ENCODE assay signal across 18 cellular contexts in the genomic region with DNA sequence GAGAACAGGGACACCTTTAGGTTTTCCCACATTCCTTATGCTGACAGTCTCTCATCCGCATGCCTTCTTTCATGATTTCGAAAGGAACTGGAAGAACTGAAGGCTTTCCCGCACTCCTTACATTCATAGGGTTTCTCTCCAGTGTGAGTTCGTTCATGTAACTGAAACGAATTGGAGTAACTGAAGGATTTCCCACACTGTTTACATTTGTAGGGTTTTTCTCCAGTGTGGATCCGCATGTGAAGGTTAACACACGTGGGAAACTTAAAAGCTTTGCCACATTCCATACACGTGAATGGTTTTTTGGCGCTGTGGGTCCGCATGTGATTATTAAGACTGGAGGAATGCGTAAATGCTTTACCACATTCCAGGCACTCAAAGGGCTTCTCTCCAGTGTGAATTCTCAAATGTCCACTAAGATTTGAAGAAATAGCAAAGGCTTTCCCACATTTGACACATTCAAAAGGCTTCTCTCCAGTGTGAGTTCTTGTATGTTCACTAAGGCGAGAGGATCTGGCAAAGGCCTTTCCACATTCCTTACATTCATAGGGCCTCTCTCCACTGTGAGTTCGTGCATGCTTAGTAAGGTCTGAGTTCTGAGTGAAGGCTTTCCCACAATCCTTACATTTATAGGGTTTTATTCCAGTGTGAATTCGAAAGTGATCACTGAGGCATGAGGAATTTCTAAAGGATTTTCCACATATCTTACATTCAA. TPM values are rescaled to one million over a fixed set of nuclear protein-coding genes. Genes with fewer than 3 reads are reported as not detected.
A peak's percentile ranks its signal among the peaks of the same experiment; 100 is the strongest.
DNase-seq lines count a peak whose midpoint lies in the region; ATAC-seq, FAIRE-seq and TF ChIP-seq lines count a peak whose summit lies in the region.
"Had no signal": no experiment of that assay in that cellular context is flagged by ENCODE, and none has a peak within 500 bp of the region (broad histone marks: within the 10 kb centered on the region; RNA-seq: fewer than 3 reads in every experiment).

No MANE protein-coding gene starts in this region.

- no peak for TF ChIP-seq RAD21 in H1 (IDR thresholded peaks at IDR 0.05 in 1 of 2, conservative IDR thresholded peaks at IDR 0.05 in 1 of 2; ENCODE audit: low read depth in 2 of 2, low read length in 2 of 2)

- TF ChIP-seq POLR2A in H1 (IDR thresholded peaks at IDR 0.05; ENCODE audit: control extremely low read depth in 1 of 2, low read depth in 2 of 2, low read length in 2 of 2): no peak

- H2BK5ac ChIP-seq in H1 (ENCODE audit: low read depth, low read length): no peak overlapping the region

- H4K20me1 ChIP-seq in BLaER1 treated with 17β-estradiol and CSF1 and Interleukin-3, amounts not matched to agents 10 nM and 100 nM: no peaks in the 10 kb centered on the region
- no peaks in the 10 kb centered on the region for H4K20me1 ChIP-seq in H1 (replicated peaks in 1 of 2; ENCODE audit: control insufficient read depth in 1 of 2, insufficient read depth in 2 of 2, low read length in 2 of 2)

- peaks cover 31 to 80% (median 61%) of the 10 kb centered on the region in 5 donors for H3K36me3 Mint-ChIP-seq in naive thymus-derived CD4-positive, alpha-beta T cell

- no peak overlapping the region for H4K5ac ChIP-seq in H1 (ENCODE audit: insufficient read length, low read depth, low read length)

- H3K9ac ChIP-seq in BLaER1 treated with 17β-estradiol and CSF1 and Interleukin-3, amounts not matched to agents 10 nM and 100 nM: no peak overlapping the region
- H3K9ac ChIP-seq in HUES64 (ENCODE audit: low read depth, low read length) (no peak overlapping the region), H1 (replicated peaks in 1 of 4; ENCODE audit: extremely low read depth in 1 of 4, low read depth in 3 of 4, low read length in 3 of 4) (no peak overlapping the region)

- H4K91ac ChIP-seq in H1 (replicated peaks; ENCODE audit: insufficient read length, low read length): no peak overlapping the region

- no peaks in the 10 kb centered on the region for H3K79me2 ChIP-seq in H1 (ENCODE audit: control insufficient read depth in 1 of 2, insufficient read depth in 2 of 2, low read length in 2 of 2)

- no peak overlapping the region for H2BK15ac ChIP-seq in H1 (ENCODE audit: low read length)

- H3K4me3 Mint-ChIP-seq in naive thymus-derived CD4-positive, alpha-beta T cell: no peak overlapping the region

- ATAC-seq in naive thymus-derived CD4-positive, alpha-beta T cell: no peak
- ATAC-seq in GM19035 (IDR thresholded peaks at IDR 0.05; ENCODE audit: unreplicated experiment) (no peak), left cardiac atrium (no peak)
- ATAC-seq: HCT116 had no signal

- H3K79me1 ChIP-seq in H1 (ENCODE audit: low read depth, low read length): no peaks in the 10 kb centered on the region

- intact Hi-C loops in naive thymus-derived CD4-positive, alpha-beta T cell (cut with micrococcal nuclease): no loop called here
- intact Hi-C loops in left cardiac atrium (cut with DNase I): no loop called here

- peak overlapping the region; percentile 24 to 56 (median 34); a peak in 13 of 20 replicates for H3K4me3 ChIP-seq in BLaER1 treated with 17β-estradiol and CSF1 and Interleukin-3, amounts not matched to agents 10 nM and 100 nM
- H3K4me3 ChIP-seq in HUES64 (ENCODE audit: low read length): peak overlapping the region; percentile 13; the same call in 1 of the 2 replicates
- no peak overlapping the region for H3K4me3 ChIP-seq in H1 (ENCODE audit: extremely low read depth in 1 of 4, insufficient read depth in 2 of 4, low read depth in 3 of 4, low read length in 4 of 4)
- peak overlapping the region; percentile 18 for H3K4me3 ChIP-seq in naive thymus-derived CD4-positive, alpha-beta T cell (ENCODE audit: low read length)
- no peak overlapping the region for H3K4me3 ChIP-seq in right atrium auricular region
- H3K4me3 ChIP-seq: SJSA1 had no signal

- no peaks in the 10 kb centered on the region for H3K27me3 ChIP-seq in BLaER1 treated with 17β-estradiol and CSF1 and Interleukin-3, amounts not matched to agents 10 nM and 100 nM
- H3K27me3 ChIP-seq in HUES64 (ENCODE audit: insufficient read depth, low read length): no peaks in the 10 kb centered on the region
- H3K27me3 ChIP-seq in H1 (replicated peaks in 1 of 4; ENCODE audit: control insufficient read depth in 3 of 4, extremely low read depth in 1 of 4, insufficient read depth in 3 of 4, low read length in 3 of 4): no peaks in the 10 kb centered on the region
- H3K27me3 ChIP-seq in naive thymus-derived CD4-positive, alpha-beta T cell (ENCODE audit: control insufficient read depth in 2 of 2, insufficient read depth in 2 of 2, low read length in 2 of 2): no peaks in the 10 kb centered on the region
- no peaks in the 10 kb centered on the region for H3K27me3 ChIP-seq in right atrium auricular region
- H3K27me3 ChIP-seq: SJSA1 had no signal

- H3K18ac ChIP-seq in H1 (ENCODE audit: extremely low read depth, low read length): no peak overlapping the region

- H2BK12ac ChIP-seq in H1 (ENCODE audit: low read depth, low read length): no peak overlapping the region

- H2BK120ac ChIP-seq in H1 (replicated peaks; ENCODE audit: low read depth, low read length): no peak overlapping the region

- H3K27ac Mint-ChIP-seq in naive thymus-derived CD4-positive, alpha-beta T cell: no peak overlapping the region

- no peak for DNase-seq in H1 (ENCODE audit: low read depth in 1 of 2, low spot score in 2 of 2)
- DNase-seq in naive thymus-derived CD4-positive, alpha-beta T cell: no peak
- DNase-seq in NOMO-1 (lab: John Stamatoyannopoulos, UW; ENCODE audit: unreplicated experiment in 2 of 2): no peak
- no peak for DNase-seq in left cardiac atrium
- DNase-seq in right atrium auricular region (ENCODE audit: low spot score): no peak
- DNase-seq: KG1, NCI-H1048, NCI-H1436 treated with DMSO at 0.1 percent for 48 hours, NCI-H2081, NCI-H510A, NCI-H82 had no signal

- H3K14ac ChIP-seq in H1 (ENCODE audit: insufficient read length): no peak overlapping the region

- no peak overlapping the region for H2BK20ac ChIP-seq in H1 (ENCODE audit: low read length)

- peaks cover 8 to 99% (median 77%) of the 10 kb centered on the region in 11 donors for H3K9me3 Mint-ChIP-seq in naive thymus-derived CD4-positive, alpha-beta T cell

- no peak overlapping the region for H2AK5ac ChIP-seq in H1 (ENCODE audit: low read depth, low read length)

- POLR2A ChIA-PET in H1 (lab: Charles Lee; ENCODE audit: partially characterized antibody): no interaction called here
- POLR2A ChIA-PET in naive thymus-derived CD4-positive, alpha-beta T cell (lab: Charles Lee): no interaction called here

- WGBS in HUES64: 96% methylated on average over 13 of the region's 14 CpGs
- 93% methylated on average over 14 of the region's 14 CpGs; no CpG with 5 or more reads in 1 of the 2 experiments for WGBS in H1 (ENCODE audit: extremely low coverage in 1 of 2, insufficient coverage in 1 of 2, insufficient read length in 1 of 2, insufficient replicate concordance in 2 of 2, low coverage in 1 of 2, low lambda C conversion rate in 2 of 2, missing lambda C conversion rate in 1 of 2), 2 experiments

- H3K4me1 ChIP-seq in BLaER1 treated with 17β-estradiol and CSF1 and Interleukin-3, amounts not matched to agents 10 nM and 100 nM: peaks cover 1 to 4% (median 2%) of the 10 kb centered on the region in 10 experiments; a peak in 18 of 20 replicates
- H3K4me1 ChIP-seq in HUES64 (ENCODE audit: insufficient read depth, low read length) (no peaks in the 10 kb centered on the region), H1 (replicated peaks in 1 of 4; ENCODE audit: control insufficient read depth in 3 of 4, insufficient read depth in 4 of 4, low read length in 3 of 4) (no peaks in the 10 kb centered on the region), right atrium auricular region (no peaks in the 10 kb centered on the region)
- no peaks in the 10 kb centered on the region for H3K4me1 ChIP-seq in naive thymus-derived CD4-positive, alpha-beta T cell (ENCODE audit: control insufficient read depth in 2 of 2, insufficient read depth in 2 of 2, low read length in 2 of 2)
- H3K4me1 ChIP-seq: SJSA1 had no signal

- peaks cover 100% of the 10 kb centered on the region in 11 experiments for H3K9me3 ChIP-seq in BLaER1 treated with 17β-estradiol and CSF1 and Interleukin-3, amounts not matched to agents 10 nM and 100 nM (replicated peaks in 1 of 11)
- H3K9me3 ChIP-seq in HUES64 (ENCODE audit: insufficient read depth, low read depth, low read length) (peaks cover 98% of the 10 kb centered on the region), H1 (ENCODE audit: insufficient read depth in 2 of 2, low read depth in 1 of 2, low read length in 1 of 2) (peaks cover 65 to 74% of the 10 kb centered on the region in 2 experiments), right atrium auricular region (peaks cover 35 to 96% of the 10 kb centered on the region in 2 donors)
- H3K9me3 ChIP-seq in naive thymus-derived CD4-positive, alpha-beta T cell (ENCODE audit: control insufficient read depth in 2 of 3, low read length in 3 of 3): peaks cover 41 to 96% (median 63%) of the 10 kb centered on the region in 3 experiments

- no peak overlapping the region for H3K56ac ChIP-seq in H1 (replicated peaks; ENCODE audit: insufficient read length, low read depth, low read length)

- H3K23me2 ChIP-seq in H1 (ENCODE audit: low read depth, low read length): no peaks in the 10 kb centered on the region

- no peak overlapping the region for H3K4me2 ChIP-seq in BLaER1 treated with 17β-estradiol and CSF1 and Interleukin-3, amounts not matched to agents 10 nM and 100 nM
- H3K4me2 ChIP-seq in H1 (ENCODE audit: insufficient read depth in 1 of 2, low read depth in 2 of 2, low read length in 2 of 2): no peak overlapping the region

- FAIRE-seq in H1 (lab: Jason Lieb, UNC): no peak
- FAIRE-seq: A204.1 had no signal

- H2AFZ ChIP-seq in H1 (ENCODE audit: low read length): no peak overlapping the region

- H3K36me3 ChIP-seq in BLaER1 treated with 17β-estradiol and CSF1 and Interleukin-3, amounts not matched to agents 10 nM and 100 nM: peaks cover 82 to 96% (median 90%) of the 10 kb centered on the region in 11 experiments
- H3K36me3 ChIP-seq in HUES64 (ENCODE audit: insufficient read depth, low read length) (peaks cover 67% of the 10 kb centered on the region), H1 (ENCODE audit: control insufficient read depth in 2 of 4, insufficient read depth in 4 of 4, low read length in 3 of 4) (peaks cover 20 to 67% (median 50%) of the 10 kb centered on the region in 4 experiments), right atrium auricular region (peaks cover 69% of the 10 kb centered on the region)
- peaks cover 39 to 61% (median 49%) of the 10 kb centered on the region in 3 experiments for H3K36me3 ChIP-seq in naive thymus-derived CD4-positive, alpha-beta T cell (ENCODE audit: control insufficient read depth in 2 of 3, insufficient read depth in 3 of 3, low read length in 3 of 3)

- H4K8ac ChIP-seq in H1 (ENCODE audit: extremely low read depth, insufficient read depth, low read length): no peak overlapping the region

- H3K27me3 Mint-ChIP-seq in naive thymus-derived CD4-positive, alpha-beta T cell: no peaks in the 10 kb centered on the region

- H3K4ac ChIP-seq in H1 (replicated peaks; ENCODE audit: insufficient read length, low read depth, low read length): no peak overlapping the region

- TF ChIP-seq EP300 in H1 (IDR thresholded peaks at IDR 0.05; ENCODE audit: borderline replicate concordance in 1 of 2, low read depth in 2 of 2, low read length in 2 of 2): no peak

- H3K27ac ChIP-seq in BLaER1 treated with 17β-estradiol and CSF1 and Interleukin-3, amounts not matched to agents 10 nM and 100 nM: no peak overlapping the region
- H3K27ac ChIP-seq in HUES64 (ENCODE audit: low read depth, low read length) (no peak overlapping the region), H1 (ENCODE audit: low read depth, low read length) (no peak overlapping the region), right atrium auricular region (no peak overlapping the region)
- H3K27ac ChIP-seq in naive thymus-derived CD4-positive, alpha-beta T cell (ENCODE audit: low read depth, low read length): no peak overlapping the region
- H3K27ac ChIP-seq: C4-2B, SJSA1 had no signal

- H3K23ac ChIP-seq in H1 (ENCODE audit: insufficient read length): no peak overlapping the region

- H3K4me1 Mint-ChIP-seq in naive thymus-derived CD4-positive, alpha-beta T cell: no peaks in the 10 kb centered on the region

- TF ChIP-seq CTCF in H1 (IDR thresholded peaks at IDR 0.05; ENCODE audit: control extremely low read depth in 1 of 3, insufficient read depth in 1 of 3, low read depth in 1 of 3, low read length in 3 of 3): no peak
- TF ChIP-seq CTCF in right atrium auricular region (IDR thresholded peaks at IDR 0.05): no peak

- CTCF ChIA-PET in H1 (lab: Charles Lee; ENCODE audit: partially characterized antibody): no interaction called here
- CTCF ChIA-PET in naive thymus-derived CD4-positive, alpha-beta T cell (lab: Charles Lee): no interaction called here

RNA-seq across cellular contexts. Expression of gene ZNF266, which starts 22.0 kb away (rescaled TPM):
- 10.7 TPM for polyA plus RNA-seq in HUES64 (2013, experiment 1 of 2)
- polyA plus RNA-seq in HUES64 (2013, experiment 2 of 2): 11.9 TPM
- 14.2 and 15.3 TPM in 2 replicates for total RNA-seq in H1 (2021; fragmentation: NEBNext Ultra II Directional; extraction: Animal tissue kit (Norgen Biotek cat#: 25700))
- polyA plus RNA-seq in H1 (2011; rRNA removed): 6.6 and 15.6 TPM in 2 replicates
- polyA plus RNA-seq in H1 (2011; cell fraction: cytosol; rRNA removed): 13.5 TPM
- polyA plus RNA-seq in H1 (2011; cell fraction: nucleus; rRNA removed): 23.0 TPM
- polyA plus RNA-seq in H1 (2012, experiment 1 of 2): 10.9 to 15.8 TPM (median 13.5 TPM) in 4 replicates
- 1.1 TPM for polyA plus RNA-seq in H1 (2012, experiment 2 of 2)
- 11.5 TPM for polyA plus RNA-seq in H1 (2013, experiment 1 of 2)
- 9.1 TPM for polyA plus RNA-seq in H1 (2013, experiment 2 of 2)
- polyA minus RNA-seq in H1 (2011; rRNA and poly(A)+ RNA removed): 11.4 and 13.4 TPM in 2 replicates
- polyA minus RNA-seq in H1 (2011; cell fraction: cytosol; rRNA and poly(A)+ RNA removed): 8.1 TPM
- polyA minus RNA-seq in H1 (2011; cell fraction: nucleus; rRNA and poly(A)+ RNA removed): 19.2 TPM
- total RNA-seq in naive thymus-derived CD4-positive, alpha-beta T cell: 10 to 100 TPM; 34.0 to 73.9 (median 55.0) TPM
- polyA plus RNA-seq in naive thymus-derived CD4-positive, alpha-beta T cell: 10 to 100 TPM; 23.1 to 29.5 TPM
- total RNA-seq in left cardiac atrium (10 to 100 TPM; 10.8 to 12.1 TPM), right atrium auricular region (1 to 10 TPM; 7.3 to 7.8 TPM)

RNA-seq across cellular contexts. Expression of gene ZNF177, which starts 50.6 kb away (rescaled TPM):
- 2.5 TPM for polyA plus RNA-seq in HUES64 (2013, experiment 1 of 2)
- polyA plus RNA-seq in HUES64 (2013, experiment 2 of 2): 3.1 TPM
- 5.9 and 7.7 TPM in 2 replicates for total RNA-seq in H1 (2021; fragmentation: NEBNext Ultra II Directional; extraction: Animal tissue kit (Norgen Biotek cat#: 25700))
- polyA plus RNA-seq in H1 (2011; rRNA removed): 2.1 and 3.1 TPM in 2 replicates
- 4.2 TPM for polyA plus RNA-seq in H1 (2011; cell fraction: cytosol; rRNA removed)
- polyA plus RNA-seq in H1 (2011; cell fraction: nucleus; rRNA removed): 4.1 TPM
- polyA plus RNA-seq in H1 (2012, experiment 1 of 2): 3.3 to 5.1 TPM (median 4.0 TPM) in 4 replicates
- polyA plus RNA-seq in H1 (2012, experiment 2 of 2): 0.22 TPM
- 3.4 TPM for polyA plus RNA-seq in H1 (2013, experiment 1 of 2)
- 3.7 TPM for polyA plus RNA-seq in H1 (2013, experiment 2 of 2)
- polyA minus RNA-seq in H1 (2011; rRNA and poly(A)+ RNA removed): 3.2 and 4.6 TPM in 2 replicates
- 2.9 TPM for polyA minus RNA-seq in H1 (2011; cell fraction: cytosol; rRNA and poly(A)+ RNA removed)
- 7.7 TPM for polyA minus RNA-seq in H1 (2011; cell fraction: nucleus; rRNA and poly(A)+ RNA removed)
- 1 to 10 TPM in 3 of 5 experiments, under 1 TPM in 2; 0.21 to 4.3 (median 1.1) TPM for total RNA-seq in naive thymus-derived CD4-positive, alpha-beta T cell
- 1 to 10 TPM in 1 of 2 donors, under 1 TPM in 1; 0.73 to 1.2 TPM for polyA plus RNA-seq in naive thymus-derived CD4-positive, alpha-beta T cell
- total RNA-seq in left cardiac atrium (1 to 10 TPM; 1.8 TPM), right atrium auricular region (1 to 10 TPM; 1.1 to 1.5 TPM)

Comparison
In these comparisons a context has a peak if more than half of its experiments do, and no peak if none do; other contexts are left out.
1. H3K4me3 ChIP-seq: peak in BLaER1 treated with 17β-estradiol and CSF1 and Interleukin-3, amounts not matched to agents 10 nM and 100 nM (10 of 10), HUES64 (single experiment) and naive thymus-derived CD4-positive, alpha-beta T cell (single experiment); none in H1 (0 of 4) and right atrium auricular region (0 of 2).